ENCODE assay signal across 22 cellular contexts in genomic region chr7:36082910-36083309, GRCh38.
A peak's percentile ranks its signal among the peaks of the same experiment; 100 is the strongest.
DNase-seq lines count a peak whose midpoint lies in the region; FAIRE-seq and TF ChIP-seq lines count a peak whose summit lies in the region.
"Had no signal": no experiment of that assay in that cellular context is flagged by ENCODE, and none has a peak within 500 bp of the region (broad histone marks: within the 10 kb centered on the region; RNA-seq: fewer than 3 reads in every experiment).

No MANE protein-coding gene starts in this region.

- CTCF ChIA-PET in H1 (lab: Charles Lee; ENCODE audit: partially characterized antibody): interaction anchor here (0.6 to 2.8 kb wide), 26 partner anchors 8 to 237 kb away, joined by 3 to 13 read pairs (median 4); no protein-coding TSS in a partner anchor

- no peak overlapping the region for H2AK5ac ChIP-seq in H1 (ENCODE audit: low read depth, low read length)

- peak; percentile 9 for DNase-seq in NCI-H82 (lab: John Stamatoyannopoulos, UW)
- DNase-seq in NCI-H82 treated with DMSO at 0.1 percent for 48 hours (lab: John Stamatoyannopoulos, UW; ENCODE audit: unreplicated experiment): no peak
- peak; percentile 33 for DNase-seq in RPMI7951 (ENCODE audit: low read depth)
- no peak for DNase-seq in H1 (ENCODE audit: low read depth in 1 of 2, low spot score in 2 of 2)
- DNase-seq in osteocyte (ENCODE audit: extremely low spot score, unreplicated experiment): no peak
- no peak for DNase-seq in urothelium cell line (ENCODE audit: low spot score)
- no peak for DNase-seq in HAP-1 (ENCODE audit: low spot score in 2 of 2)
- DNase-seq in AG20443 (ENCODE audit: low spot score): no peak
- DNase-seq: activated naive CD4-positive, alpha-beta T cell treated with anti-CD3 and anti-CD28 coated beads, Interleukin-2, amount 10 ng/mL, durations not matched to agents 7 days and 5 days; activated T-cell treated with anti-CD3 and anti-CD28 coated beads, Interleukin-2, amount 50 U/mL, for 4 hours; anterior cingulate cortex; CD4-positive, alpha-beta T cell; Kasumi-1; NCI-H1436; Peyer's patch; stimulated activated CD4-positive, alpha-beta T cell treated with anti-CD3 and anti-CD28 coated beads, Interleukin-2, amount 100 ng/mL, for 48 hours; T-helper 9 cell had no signal

- peak; percentile 47 to 51 for TF ChIP-seq RAD21 in H1 (IDR thresholded peaks at IDR 0.05 in 1 of 2, conservative IDR thresholded peaks at IDR 0.05 in 1 of 2; ENCODE audit: low read depth in 2 of 2, low read length in 2 of 2)

- 91% methylated on average over 3 of the region's 5 CpGs; no CpG with 5 or more reads in 1 of the 2 experiments for WGBS in H1 (ENCODE audit: extremely low coverage in 1 of 2, insufficient coverage in 1 of 2, insufficient read length in 1 of 2, insufficient replicate concordance in 2 of 2, low coverage in 1 of 2, low lambda C conversion rate in 2 of 2, missing lambda C conversion rate in 1 of 2), 2 experiments

- in situ Hi-C loops in HAP-1 (cut with MboI; ENCODE audit: low sequenced_read_pairs): no loop called here

- H2BK12ac ChIP-seq in H1 (ENCODE audit: low read depth, low read length): no peak overlapping the region

- H3K27me3 Mint-ChIP-seq in osteocyte (ENCODE audit: unreplicated experiment): peaks cover 29% of the 10 kb centered on the region
- H3K27me3 Mint-ChIP-seq: CD4-positive, alpha-beta T cell had no signal

- no peaks in the 10 kb centered on the region; a peak in 1 of 4 replicates for H3K9me3 ChIP-seq in H1 (ENCODE audit: insufficient read depth in 2 of 2, low read depth in 1 of 2, low read length in 1 of 2)
- H3K9me3 ChIP-seq in HAP-1: no peaks in the 10 kb centered on the region
- H3K9me3 ChIP-seq: Peyer's patch, vagina had no signal

- H3K23me2 ChIP-seq in H1 (ENCODE audit: low read depth, low read length): no peaks in the 10 kb centered on the region

- no peaks in the 10 kb centered on the region for H4K20me1 ChIP-seq in H1 (replicated peaks in 1 of 2; ENCODE audit: control insufficient read depth in 1 of 2, insufficient read depth in 2 of 2, low read length in 2 of 2)

- H2BK120ac ChIP-seq in H1 (replicated peaks; ENCODE audit: low read depth, low read length): no peak overlapping the region

- no peak overlapping the region for H3K27ac ChIP-seq in H1 (ENCODE audit: low read depth, low read length)
- H3K27ac ChIP-seq: hepatocyte, Peyer's patch, SK-N-MC, vagina had no signal

- H3K36me3 ChIP-seq in H1 (ENCODE audit: control insufficient read depth in 2 of 4, insufficient read depth in 4 of 4, low read length in 3 of 4) (no peaks in the 10 kb centered on the region), HAP-1 (replicated peaks) (no peaks in the 10 kb centered on the region)
- H3K36me3 ChIP-seq: Peyer's patch, vagina had no signal

- FAIRE-seq in H1 (lab: Jason Lieb, UNC) (no peak), urothelium cell line (lab: Jason Lieb, UNC) (no peak)
- FAIRE-seq: endometrium had no signal

- H3K18ac ChIP-seq in H1 (ENCODE audit: extremely low read depth, low read length): no peak overlapping the region

- H3K4me3 ChIP-seq in H1 (ENCODE audit: extremely low read depth in 1 of 4, insufficient read depth in 2 of 4, low read depth in 3 of 4, low read length in 4 of 4) (no peak overlapping the region), HAP-1 (no peak overlapping the region)
- H3K4me3 ChIP-seq: hepatocyte, Peyer's patch, SK-N-MC, vagina had no signal

- TF ChIP-seq CTCF in H1 (IDR thresholded peaks at IDR 0.05; ENCODE audit: control extremely low read depth in 1 of 3, insufficient read depth in 1 of 3, low read depth in 1 of 3, low read length in 3 of 3): peak; percentile 45 to 62 (median 46)
- peak; percentile 12 for TF ChIP-seq CTCF in osteocyte (IDR thresholded peaks at IDR 0.05)

- H4K5ac ChIP-seq in H1 (ENCODE audit: insufficient read length, low read depth, low read length): no peak overlapping the region

- no peaks in the 10 kb centered on the region; a peak in 2 of 7 replicates for H3K27me3 ChIP-seq in H1 (replicated peaks in 1 of 4; ENCODE audit: control insufficient read depth in 3 of 4, extremely low read depth in 1 of 4, insufficient read depth in 3 of 4, low read length in 3 of 4)
- H3K27me3 ChIP-seq in HAP-1 (ENCODE audit: low read depth): no peaks in the 10 kb centered on the region
- H3K27me3 ChIP-seq: hepatocyte, Peyer's patch, vagina had no signal

- H3K4me2 ChIP-seq in H1 (ENCODE audit: insufficient read depth in 1 of 2, low read depth in 2 of 2, low read length in 2 of 2): no peak overlapping the region
- H3K4me2 ChIP-seq: hepatocyte had no signal

- TF ChIP-seq POLR2A in H1 (IDR thresholded peaks at IDR 0.05; ENCODE audit: control extremely low read depth in 1 of 2, low read depth in 2 of 2, low read length in 2 of 2): no peak

- no peak overlapping the region for H2AFZ ChIP-seq in H1 (ENCODE audit: low read length)
- H2AFZ ChIP-seq: hepatocyte had no signal

- H4K91ac ChIP-seq in H1 (replicated peaks; ENCODE audit: insufficient read length, low read length): no peak overlapping the region

- no peaks in the 10 kb centered on the region for H3K36me3 Mint-ChIP-seq in osteocyte (ENCODE audit: unreplicated experiment)
- H3K36me3 Mint-ChIP-seq: activated naive CD4-positive, alpha-beta T cell treated with anti-CD3 and anti-CD28 coated beads, Interleukin-2, amount 10 ng/mL, durations not matched to agents 7 days and 5 days; natural killer cell treated with Interleukin-12 subunit alpha and Interleukin-12 subunit beta and Interleukin-15 and Interleukin-18, amount 100 ng/mL, for 72 hours had no signal

- H3K9ac ChIP-seq in H1 (replicated peaks in 1 of 4; ENCODE audit: extremely low read depth in 1 of 4, low read depth in 3 of 4, low read length in 3 of 4): no peak overlapping the region

- no peak overlapping the region for H3K4ac ChIP-seq in H1 (replicated peaks; ENCODE audit: insufficient read length, low read depth, low read length)

- H3K4me3 Mint-ChIP-seq in osteocyte (ENCODE audit: unreplicated experiment): no peak overlapping the region
- H3K4me3 Mint-ChIP-seq: activated naive CD4-positive, alpha-beta T cell treated with anti-CD3 and anti-CD28 coated beads, Interleukin-2, amount 10 ng/mL, durations not matched to agents 7 days and 5 days; activated T-cell treated with anti-CD3 and anti-CD28 coated beads, Interleukin-2, amount 50 U/mL, for 4 hours; CD4-positive, alpha-beta T cell; natural killer cell treated with Interleukin-12 subunit alpha and Interleukin-12 subunit beta and Interleukin-15 and Interleukin-18, amount 100 ng/mL, for 72 hours had no signal

- no peaks in the 10 kb centered on the region for H3K79me1 ChIP-seq in H1 (ENCODE audit: low read depth, low read length)

- H3K14ac ChIP-seq in H1 (ENCODE audit: insufficient read length): no peak overlapping the region

- H3K4me1 ChIP-seq in H1 (replicated peaks in 1 of 4; ENCODE audit: control insufficient read depth in 3 of 4, insufficient read depth in 4 of 4, low read length in 3 of 4): peaks cover 0 to 5% (median 0%) of the 10 kb centered on the region in 4 experiments; a peak in 2 of 7 replicates
- no peaks in the 10 kb centered on the region for H3K4me1 ChIP-seq in HAP-1
- H3K4me1 ChIP-seq: Peyer's patch, vagina had no signal

- H2BK15ac ChIP-seq in H1 (ENCODE audit: low read length): no peak overlapping the region

- POLR2A ChIA-PET in H1 (lab: Charles Lee; ENCODE audit: partially characterized antibody): interaction anchor here (0.7 kb wide), 1 partner anchor 1060 kb away, joined by 3 read pairs; no protein-coding TSS in a partner anchor

- no peaks in the 10 kb centered on the region for H3K4me1 Mint-ChIP-seq in osteocyte (ENCODE audit: unreplicated experiment)
- H3K4me1 Mint-ChIP-seq: activated naive CD4-positive, alpha-beta T cell treated with anti-CD3 and anti-CD28 coated beads, Interleukin-2, amount 10 ng/mL, durations not matched to agents 7 days and 5 days had no signal

- no peak overlapping the region for H4K8ac ChIP-seq in H1 (ENCODE audit: extremely low read depth, insufficient read depth, low read length)

- no peak overlapping the region for H2BK5ac ChIP-seq in H1 (ENCODE audit: low read depth, low read length)

- H3K27ac Mint-ChIP-seq in osteocyte (ENCODE audit: unreplicated experiment): no peak overlapping the region
- H3K27ac Mint-ChIP-seq: activated naive CD4-positive, alpha-beta T cell treated with anti-CD3 and anti-CD28 coated beads, Interleukin-2, amount 10 ng/mL, durations not matched to agents 7 days and 5 days; CD4-positive, alpha-beta T cell; natural killer cell treated with Interleukin-12 subunit alpha and Interleukin-12 subunit beta and Interleukin-15 and Interleukin-18, amount 100 ng/mL, for 72 hours had no signal

- H2BK20ac ChIP-seq in H1 (ENCODE audit: low read length): no peak overlapping the region

- no peak overlapping the region for H3K56ac ChIP-seq in H1 (replicated peaks; ENCODE audit: insufficient read length, low read depth, low read length)

- no peaks in the 10 kb centered on the region for H3K79me2 ChIP-seq in H1 (ENCODE audit: control insufficient read depth in 1 of 2, insufficient read depth in 2 of 2, low read length in 2 of 2)
- H3K79me2 ChIP-seq: hepatocyte had no signal

- no peak for TF ChIP-seq EP300 in H1 (IDR thresholded peaks at IDR 0.05; ENCODE audit: borderline replicate concordance in 1 of 2, low read depth in 2 of 2, low read length in 2 of 2)

- H3K9me3 Mint-ChIP-seq in osteocyte (ENCODE audit: unreplicated experiment): no peaks in the 10 kb centered on the region
- H3K9me3 Mint-ChIP-seq: activated naive CD4-positive, alpha-beta T cell treated with anti-CD3 and anti-CD28 coated beads, Interleukin-2, amount 10 ng/mL, durations not matched to agents 7 days and 5 days; activated T-cell treated with anti-CD3 and anti-CD28 coated beads, Interleukin-2, amount 50 U/mL, for 4 hours; CD4-positive, alpha-beta T cell; natural killer cell treated with Interleukin-12 subunit alpha and Interleukin-12 subunit beta and Interleukin-15 and Interleukin-18, amount 100 ng/mL, for 72 hours had no signal

- H3K23ac ChIP-seq in H1 (ENCODE audit: insufficient read length): no peak overlapping the region

TF ChIP-seq in H1, 55 proteins besides CTCF, POLR2A, EP300 and RAD21 (continues in another document):
- TF ChIP-seq HDAC2 (IDR thresholded peaks at IDR 0.05; ENCODE audit: borderline replicate concordance in 1 of 2, low read depth in 2 of 2, low read length in 2 of 2) (no peak), JUN (IDR thresholded peaks at IDR 0.05; ENCODE audit: low read depth, low read length) (no peak), PHF8 (conservative IDR thresholded peaks at IDR 0.05; ENCODE audit: low read depth, low read length) (no peak), GTF2F1 (IDR thresholded peaks at IDR 0.05; ENCODE audit: borderline replicate concordance, low read depth, low read length) (no peak), BRCA1 (IDR thresholded peaks at IDR 0.05; ENCODE audit: low read depth, low read length) (no peak), CTBP2 (IDR thresholded peaks at IDR 0.05; ENCODE audit: borderline replicate concordance, insufficient read depth, insufficient read length, low read length) (no peak), CREB1 (IDR thresholded peaks at IDR 0.05) (no peak), TCF12 (IDR thresholded peaks at IDR 0.05; ENCODE audit: low read depth, low read length) (no peak), SP1 (IDR thresholded peaks at IDR 0.05; ENCODE audit: low read depth, low read length) (no peak), SAP30 (IDR thresholded peaks at IDR 0.05; ENCODE audit: insufficient read depth, insufficient replicate concordance, low read length) (no peak)

Comparison
In these comparisons a context has a peak if more than half of its experiments do, and no peak if none do; other contexts are left out.
1. DNase-seq: peak in NCI-H82 (single experiment) and RPMI7951 (single experiment); none in NCI-H82 treated with DMSO at 0.1 percent for 48 hours (single experiment), H1 (0 of 2), osteocyte (single experiment), urothelium cell line (single experiment), HAP-1 (0 of 2) and AG20443 (single experiment).